In the genomic region with DNA sequence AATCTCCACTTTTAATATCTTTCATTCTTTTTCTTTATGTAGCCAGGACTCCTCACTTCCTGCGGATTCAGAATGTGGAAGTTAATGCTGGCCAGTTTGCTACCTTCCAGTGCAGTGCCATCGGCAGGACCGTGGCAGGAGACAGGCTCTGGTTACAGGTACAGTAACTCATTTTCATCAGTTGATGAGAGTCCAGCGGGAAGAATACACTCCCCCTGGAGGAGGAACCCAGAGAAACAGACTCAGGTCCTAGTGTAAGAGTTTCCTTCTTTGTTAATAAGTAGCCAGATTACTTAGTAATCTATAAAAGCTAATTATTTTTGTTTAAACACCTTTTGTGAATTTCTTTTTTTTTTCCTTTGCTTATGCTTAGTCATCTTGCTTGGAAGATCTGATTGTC, we compare ENCODE assay signal across 12 cellular contexts.
DNase-seq lines count a peak whose midpoint lies in the region; ATAC-seq and TF ChIP-seq lines count a peak whose summit lies in the region.
"Had no signal": no experiment of that assay in that cellular context is flagged by ENCODE, and none has a peak within 500 bp of the region (broad histone marks: within the 10 kb centered on the region; RNA-seq: fewer than 3 reads in every experiment).

No MANE protein-coding gene starts in this region.

- H3K9me3 ChIP-seq in body of pancreas (no peaks in the 10 kb centered on the region), lower lobe of right lung (no peaks in the 10 kb centered on the region)

- intact Hi-C loops in body of pancreas (cut with DNase I) (no loop called here), lower lobe of right lung (cut with DNase I) (no loop called here), posterior cingulate gyrus (cut with DNase I) (no loop called here)

- H3K27me3 ChIP-seq in body of pancreas: no peaks in the 10 kb centered on the region
- no peaks in the 10 kb centered on the region for H3K27me3 ChIP-seq in lower lobe of right lung (ENCODE audit: low read depth)

- ATAC-seq in body of pancreas (peak; percentile 88), lower lobe of right lung (peak; percentile 56 to 81), HG03378 (IDR thresholded peaks at IDR 0.05; ENCODE audit: unreplicated experiment) (no peak), GM21619 (IDR thresholded peaks at IDR 0.05; ENCODE audit: unreplicated experiment) (no peak), GM21737 (IDR thresholded peaks at IDR 0.05; ENCODE audit: unreplicated experiment) (no peak)

- H3K36me3 ChIP-seq in body of pancreas (replicated peaks in 1 of 2; ENCODE audit: insufficient read depth in 1 of 2, low read depth in 2 of 2): no peaks in the 10 kb centered on the region
- no peaks in the 10 kb centered on the region for H3K36me3 ChIP-seq in lower lobe of right lung

- no peak overlapping the region for H3K4me3 ChIP-seq in body of pancreas
- H3K4me3 ChIP-seq in lower lobe of right lung: no peak overlapping the region

- H3K27ac ChIP-seq in body of pancreas: peak overlapping the region in 1 of 4 donors; percentile 46
- no peak overlapping the region for H3K27ac ChIP-seq in lower lobe of right lung
- H3K27ac ChIP-seq: parathyroid adenoma had no signal

- H3K4me1 ChIP-seq in body of pancreas (peaks cover 33% of the 10 kb centered on the region), lower lobe of right lung (no peaks in the 10 kb centered on the region)
- H3K4me1 ChIP-seq: parathyroid adenoma had no signal

- DNase-seq in DMS53 (lab: John Stamatoyannopoulos, UW) (peak; percentile 99), NCI-H1930 (lab: John Stamatoyannopoulos, UW) (peak; percentile 60 to 66), body of pancreas (peak; percentile 53 to 72 (median 64)), lower lobe of right lung (no peak), posterior cingulate gyrus (no peak)
- DNase-seq: activated CD4-positive, alpha-beta memory T cell treated with anti-CD3 and anti-CD28 coated beads, Interleukin-2, amount 10 ng/mL, durations not matched to agents 7 days and 5 days; DMS79 treated with DMSO at 0.1 percent for 48 hours; hippocampal formation had no signal

- peak; percentile 21 to 56 (median 50) for TF ChIP-seq CTCF in body of pancreas (IDR thresholded peaks at IDR 0.05)
- TF ChIP-seq CTCF in lower lobe of right lung (IDR thresholded peaks at IDR 0.05): no peak

- WGBS in body of pancreas, 2 donors: 19 to 24% methylated on average over 4 of the region's 4 CpGs

- no peak for TF ChIP-seq POLR2A in body of pancreas (IDR thresholded peaks at IDR 0.05)

Comparison
In these comparisons a context has a peak if more than half of its experiments do, and no peak if none do; other contexts are left out.
1. DNase-seq: peak in DMS53 (single experiment), NCI-H1930 (2 of 2) and body of pancreas (4 of 4); none in lower lobe of right lung (single experiment) and posterior cingulate gyrus (0 of 10).
2. ATAC-seq: peak in body of pancreas (single experiment) and lower lobe of right lung (2 of 2); none in HG03378 (single experiment), GM21619 (single experiment) and GM21737 (single experiment).